Comparison of ENCODE assay signal across 8 cellular contexts in genomic region chr1:228471762-228472398, GRCh38. TPM values are rescaled to one million over a fixed set of nuclear protein-coding genes. Genes with fewer than 3 reads are reported as not detected.
DNase-seq lines count a peak whose midpoint lies in the region; FAIRE-seq lines count a peak whose summit lies in the region.

No MANE protein-coding gene starts in this region.

- H3K9me3 Mint-ChIP-seq in activated T-helper 2 cell treated with anti-CD3 and anti-CD28 coated beads, Interferon-gamma antibody, Interleukin-2, Interleukin-4, amounts not matched to agents 10 μg/mL and 5 μg/mL and 100 μg/mL, durations not matched to agents 14 hours and 24 hours and 36 hours = no peaks in the 10 kb centered on the region

- H3K27me3 Mint-ChIP-seq in activated T-helper 2 cell treated with anti-CD3 and anti-CD28 coated beads, Interferon-gamma antibody, Interleukin-2, Interleukin-4, amounts not matched to agents 10 μg/mL and 5 μg/mL and 100 μg/mL, durations not matched to agents 14 hours and 24 hours and 36 hours (ENCODE audit: low read depth) = peaks cover 3% of the 10 kb centered on the region

- H3K36me3 Mint-ChIP-seq in activated T-helper 2 cell treated with anti-CD3 and anti-CD28 coated beads, Interferon-gamma antibody, Interleukin-2, Interleukin-4, amounts not matched to agents 10 μg/mL and 5 μg/mL and 100 μg/mL, durations not matched to agents 14 hours and 24 hours and 36 hours (ENCODE audit: low read depth) = peaks cover 3% of the 10 kb centered on the region

- no peak overlapping the region for H3K4me3 Mint-ChIP-seq in activated T-helper 2 cell treated with anti-CD3 and anti-CD28 coated beads, Interferon-gamma antibody, Interleukin-2, Interleukin-4, amounts not matched to agents 10 μg/mL and 5 μg/mL and 100 μg/mL, durations not matched to agents 14 hours and 24 hours and 36 hours (ENCODE audit: low read depth)

- peaks cover 30% of the 10 kb centered on the region for H3K4me1 Mint-ChIP-seq in activated T-helper 2 cell treated with anti-CD3 and anti-CD28 coated beads, Interferon-gamma antibody, Interleukin-2, Interleukin-4, amounts not matched to agents 10 μg/mL and 5 μg/mL and 100 μg/mL, durations not matched to agents 14 hours and 24 hours and 36 hours (ENCODE audit: low read depth)

- peak; percentile 66 for DNase-seq in CD1c-positive myeloid dendritic cell (ENCODE audit: extremely low spot score)
- no peak for DNase-seq in GM18507 (ENCODE audit: extremely low spot score, insufficient read length, low read depth)
- DNase-seq in NCI-H1694 treated with DMSO at 0.1 percent for 48 hours (lab: John Stamatoyannopoulos, UW) = peak; percentile 41
- DNase-seq in activated T-helper 2 cell treated with anti-CD3 and anti-CD28 coated beads, Interferon-gamma antibody, Interleukin-2, Interleukin-4, amounts not matched to agents 10 μg/mL and 5 μg/mL and 100 μg/mL, durations not matched to agents 14 hours and 24 hours and 36 hours (ENCODE audit: low spot score) = no peak
- peak; percentile 39 for DNase-seq in kidney tubule cell (ENCODE audit: low spot score)
- DNase-seq in NCI-H510A treated with DMSO at 0.1 percent for 48 hours (lab: John Stamatoyannopoulos, UW) = no peak
- no peak for DNase-seq in ureter (ENCODE audit: low spot score)
- no peak for DNase-seq in activated CD8-positive, alpha-beta memory T cell treated with anti-CD3 and anti-CD28 coated beads, Interleukin-2, amount 50 U/mL, for 4 hours

- H3K27ac Mint-ChIP-seq in activated T-helper 2 cell treated with anti-CD3 and anti-CD28 coated beads, Interferon-gamma antibody, Interleukin-2, Interleukin-4, amounts not matched to agents 10 μg/mL and 5 μg/mL and 100 μg/mL, durations not matched to agents 14 hours and 24 hours and 36 hours = peak overlapping the region; percentile 70

- peak; percentile 73 for FAIRE-seq in GM18507 (lab: Jason Lieb, UNC)

- intact Hi-C loops in activated T-helper 2 cell treated with anti-CD3 and anti-CD28 coated beads, Interferon-gamma antibody, Interleukin-2, Interleukin-4, amounts not matched to agents 10 μg/mL and 5 μg/mL and 100 μg/mL, durations not matched to agents 14 hours and 24 hours and 36 hours (cut with micrococcal nuclease) = loop anchor here (1.0 kb wide), 3 partner anchors 10 to 43 kb away; no protein-coding TSS in a partner anchor

RNA-seq across cellular contexts. Expression of gene RNF187, which starts 15.3 kb away (rescaled TPM):
- 146 and 154 TPM in 2 replicates for total RNA-seq in activated T-helper 2 cell treated with anti-CD3 and anti-CD28 coated beads, Interferon-gamma antibody, Interleukin-2, Interleukin-4, amounts not matched to agents 10 μg/mL and 5 μg/mL and 100 μg/mL, durations not matched to agents 14 hours and 24 hours and 36 hours
- 104 TPM for total RNA-seq in ureter

RNA-seq across cellular contexts. Expression of gene TRIM17, which starts 55.2 kb away (rescaled TPM):
- 2.3 and 2.7 TPM in 2 replicates for total RNA-seq in activated T-helper 2 cell treated with anti-CD3 and anti-CD28 coated beads, Interferon-gamma antibody, Interleukin-2, Interleukin-4, amounts not matched to agents 10 μg/mL and 5 μg/mL and 100 μg/mL, durations not matched to agents 14 hours and 24 hours and 36 hours
- 22.6 TPM for total RNA-seq in ureter

Comparison
In these comparisons a context has a peak if more than half of its experiments do, and no peak if none do; other contexts are left out.
1. DNase-seq: peak in CD1c-positive myeloid dendritic cell (single experiment), NCI-H1694 treated with DMSO at 0.1 percent for 48 hours (single experiment) and kidney tubule cell (single experiment); none in GM18507 (single experiment), activated T-helper 2 cell treated with anti-CD3 and anti-CD28 coated beads, Interferon-gamma antibody, Interleukin-2, Interleukin-4, amounts not matched to agents 10 μg/mL and 5 μg/mL and 100 μg/mL, durations not matched to agents 14 hours and 24 hours and 36 hours (single experiment), NCI-H510A treated with DMSO at 0.1 percent for 48 hours (single experiment), ureter (single experiment) and activated CD8-positive, alpha-beta memory T cell treated with anti-CD3 and anti-CD28 coated beads, Interleukin-2, amount 50 U/mL, for 4 hours (single experiment).